Comparison of ENCODE assay signal across 19 cellular contexts in the genomic region with DNA sequence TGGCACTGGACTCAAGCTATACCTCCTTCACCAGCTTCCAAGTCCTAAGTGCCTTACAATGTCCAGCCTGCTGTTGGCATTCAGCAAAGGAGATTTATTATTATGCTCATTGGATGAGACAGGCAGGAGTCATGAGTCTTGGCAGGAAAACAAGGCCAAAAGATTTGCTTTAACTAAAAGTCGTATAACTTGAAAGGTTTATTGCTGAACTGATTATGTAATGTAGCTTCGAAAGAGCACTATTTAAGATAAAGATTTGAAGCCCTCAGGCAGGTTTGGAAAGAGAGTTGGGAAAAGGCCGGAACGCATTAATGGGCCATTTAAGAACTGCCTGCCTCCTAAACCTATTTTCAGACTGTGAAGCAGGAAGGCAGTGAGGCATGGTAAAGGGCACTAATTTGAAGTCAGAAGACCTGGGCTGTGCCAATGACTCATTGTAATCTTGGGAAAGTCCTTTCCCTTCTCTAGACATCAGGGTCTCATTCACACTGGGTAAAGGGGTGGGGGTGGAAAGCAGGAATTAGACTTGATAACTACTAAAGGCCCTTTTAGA.
"Had no signal": no experiment of that assay in that cellular context is flagged by ENCODE, and none has a peak within 500 bp of the region (broad histone marks: within the 10 kb centered on the region; RNA-seq: fewer than 3 reads in every experiment).

No MANE protein-coding gene starts in this region.

- H3K27me3 ChIP-seq: gastrocnemius medialis, spleen, upper lobe of right lung had no signal

- H3K27me3 Mint-ChIP-seq: naive thymus-derived CD8-positive, alpha-beta T cell had no signal

- H3K4me1 Mint-ChIP-seq: activated T-helper 17 cell treated with anti-CD3 and anti-CD28 coated beads, Interleukin-2, amount 50 U/mL, for 72 hours; naive thymus-derived CD8-positive, alpha-beta T cell; T-cell had no signal

- H3K9me3 ChIP-seq: gastrocnemius medialis, thoracic aorta, upper lobe of right lung had no signal

- H3K4me1 ChIP-seq: gastrocnemius medialis, heart right ventricle, left ventricle myocardium inferior, spleen, upper lobe of right lung had no signal

- H3K4me3 ChIP-seq: gastrocnemius medialis, heart right ventricle, left ventricle myocardium inferior, spleen, thoracic aorta, upper lobe of right lung had no signal

- H3K27ac Mint-ChIP-seq: activated T-helper 17 cell treated with anti-CD3 and anti-CD28 coated beads, Interleukin-2, amount 50 U/mL, for 72 hours; naive thymus-derived CD8-positive, alpha-beta T cell; T-cell had no signal

- ATAC-seq: activated T-helper 17 cell treated with anti-CD3 and anti-CD28 coated beads, Interleukin-2, amount 50 U/mL, for 72 hours; gastrocnemius medialis; heart right ventricle; naive thymus-derived CD8-positive, alpha-beta T cell; sciatic nerve; T-cell; upper lobe of right lung had no signal

- H3K9me3 Mint-ChIP-seq: activated T-helper 17 cell treated with anti-CD3 and anti-CD28 coated beads, Interleukin-2, amount 50 U/mL, for 72 hours had no signal

- H3K36me3 Mint-ChIP-seq: T-cell had no signal

- DNase-seq: activated CD4-positive, alpha-beta T cell treated with anti-CD3 and anti-CD28 coated beads for 1 hour; activated CD4-positive, alpha-beta T cell treated with anti-CD3 and anti-CD28 coated beads, Interleukin-2, amount 50 U/mL, for 4 hours; activated naive CD4-positive, alpha-beta T cell treated with Interleukin-2 at 50 U/mL for 16 hours; aorta; dermis blood vessel endothelial cell; gastrocnemius medialis; heart right ventricle; left ventricle myocardium inferior; naive thymus-derived CD8-positive, alpha-beta T cell; nucleus accumbens; spleen; stimulated activated CD4-positive, alpha-beta T cell treated with anti-CD3 and anti-CD28 coated beads, Interleukin-2, amount 100 ng/mL, for 24 hours; T-cell; T-helper 9 cell; upper lobe of right lung had no signal

- H3K36me3 ChIP-seq: gastrocnemius medialis, heart right ventricle, left ventricle myocardium inferior, spleen, thoracic aorta, upper lobe of right lung had no signal

- H3K4me3 Mint-ChIP-seq: activated T-helper 17 cell treated with anti-CD3 and anti-CD28 coated beads, Interleukin-2, amount 50 U/mL, for 72 hours; naive thymus-derived CD8-positive, alpha-beta T cell; T-cell had no signal

- H3K27ac ChIP-seq: epithelial cell of prostate, gastrocnemius medialis, heart right ventricle, left ventricle myocardium inferior, spleen, upper lobe of right lung had no signal
